Comparison of ENCODE assay signal across 10 cellular contexts in the genomic region with DNA sequence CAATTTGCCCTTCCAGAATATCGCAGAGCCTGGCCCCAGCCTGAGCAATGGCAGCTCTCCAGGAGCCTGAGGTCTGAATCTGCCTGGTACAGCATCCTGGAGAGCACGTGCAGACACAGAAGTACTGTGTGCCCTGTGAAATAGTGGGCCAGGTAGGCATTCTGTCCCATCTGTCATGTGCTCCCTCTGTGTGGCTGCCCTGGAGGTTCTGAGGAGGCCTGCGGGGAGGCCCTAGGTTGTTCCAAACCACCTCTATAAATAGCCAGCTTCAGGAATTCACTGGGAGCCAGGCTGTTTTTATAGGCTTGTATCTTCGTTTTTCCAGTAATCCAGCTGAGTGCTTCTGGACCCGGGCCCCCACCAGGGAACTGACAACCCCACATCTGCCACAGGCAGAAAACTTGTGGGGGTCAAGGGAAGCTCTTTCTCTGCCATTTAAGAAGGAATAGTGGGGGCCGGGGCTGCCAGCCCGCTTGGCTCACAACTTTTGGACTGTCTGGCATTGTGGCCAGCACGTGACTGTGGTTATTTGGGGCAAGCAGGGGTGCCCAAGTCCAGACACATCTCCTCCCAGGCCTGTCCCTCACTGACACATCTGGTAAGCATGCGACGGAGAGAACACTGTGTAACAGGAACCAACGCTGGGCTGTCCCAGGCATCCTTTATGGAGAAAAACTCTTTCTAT.
DNase-seq lines count a peak whose midpoint lies in the region; TF ChIP-seq lines count a peak whose summit lies in the region.
"Had no signal": no experiment of that assay in that cellular context is flagged by ENCODE, and none has a peak within 500 bp of the region (broad histone marks: within the 10 kb centered on the region; RNA-seq: fewer than 3 reads in every experiment).

No MANE protein-coding gene starts in this region.

- TF ChIP-seq POLR2A in adrenal gland (IDR thresholded peaks at IDR 0.05): no peak

- WGBS in adrenal gland, 4 donors: 58 to 71% (median 65%) methylated on average over 8 to 11 of the region's 11 CpGs

- no peak overlapping the region for H3K27ac Mint-ChIP-seq in glutamatergic neuron (ENCODE audit: unreplicated experiment)

- H3K4me3 ChIP-seq in adrenal gland: no peak overlapping the region
- no peak overlapping the region for H3K4me3 ChIP-seq in rectal smooth muscle tissue (ENCODE audit: low read length)

- intact Hi-C loops in adrenal gland (cut with DNase I): no loop called here

- peaks cover 22% of the 10 kb centered on the region for H3K4me1 Mint-ChIP-seq in glutamatergic neuron (ENCODE audit: low read depth, unreplicated experiment)

- no peaks in the 10 kb centered on the region for H3K27me3 ChIP-seq in adrenal gland
- no peaks in the 10 kb centered on the region for H3K27me3 ChIP-seq in rectal smooth muscle tissue (ENCODE audit: control insufficient read depth, insufficient read depth, low read length)

- DNase-seq in D341Med (ENCODE audit: low spot score) (peak; percentile 46), adrenal gland (peak in 5 of 7 donors; percentile 26 to 67 (median 31)), glutamatergic neuron (no peak), NCI-H1436 treated with DMSO at 0.1 percent for 48 hours (lab: John Stamatoyannopoulos, UW) (no peak), NCI-H226 (no peak), NCI-H2171 treated with DMSO at 0.1 percent for 48 hours (lab: John Stamatoyannopoulos, UW) (no peak), kidney glomerular epithelial cell (lab: John Stamatoyannopoulos, UW) (no peak)
- DNase-seq: NCI-H510A, posterior cingulate gyrus had no signal

- no peaks in the 10 kb centered on the region for H3K36me3 Mint-ChIP-seq in glutamatergic neuron (ENCODE audit: unreplicated experiment)

- no peaks in the 10 kb centered on the region for H3K4me1 ChIP-seq in adrenal gland (replicated peaks in 1 of 2)
- peaks cover 21% of the 10 kb centered on the region for H3K4me1 ChIP-seq in rectal smooth muscle tissue (ENCODE audit: control insufficient read depth, insufficient read depth, low read length)

- H3K27ac ChIP-seq in adrenal gland (peak overlapping the region in 3 of 5 donors; percentile 4 to 90 (median 77)), rectal smooth muscle tissue (ENCODE audit: low read depth, low read length) (peak overlapping the region; percentile 83)

- peaks cover 3% of the 10 kb centered on the region for H3K9me3 Mint-ChIP-seq in glutamatergic neuron (ENCODE audit: unreplicated experiment)

- TF ChIP-seq CTCF in adrenal gland (IDR thresholded peaks at IDR 0.05) (no peak), glutamatergic neuron (IDR thresholded peaks at IDR 0.05; ENCODE audit: partially characterized antibody, unreplicated experiment) (no peak)

- H3K36me3 ChIP-seq in adrenal gland (replicated peaks in 1 of 2): no peaks in the 10 kb centered on the region
- H3K36me3 ChIP-seq in rectal smooth muscle tissue (ENCODE audit: control insufficient read depth, insufficient read depth, low read length): no peaks in the 10 kb centered on the region

- H3K9ac ChIP-seq in rectal smooth muscle tissue (ENCODE audit: low read length): no peak overlapping the region

- H3K4me3 Mint-ChIP-seq in glutamatergic neuron (ENCODE audit: unreplicated experiment): peak overlapping the region; percentile 28

- no peaks in the 10 kb centered on the region for H3K9me3 ChIP-seq in adrenal gland (replicated peaks in 1 of 3)

- H3K27me3 Mint-ChIP-seq in glutamatergic neuron (ENCODE audit: unreplicated experiment): peaks cover 13% of the 10 kb centered on the region

Comparison
In these comparisons a context has a peak if more than half of its experiments do, and no peak if none do; other contexts are left out.
1. DNase-seq: peak in D341Med (single experiment) and adrenal gland (5 of 7); none in glutamatergic neuron (single experiment), NCI-H1436 treated with DMSO at 0.1 percent for 48 hours (single experiment), NCI-H226 (single experiment), NCI-H2171 treated with DMSO at 0.1 percent for 48 hours (single experiment) and kidney glomerular epithelial cell (single experiment).